7 cellular contexts compared by ENCODE assay signal in genomic region chr4:55866290-55866907, GRCh38. TPM values are rescaled to one million over a fixed set of nuclear protein-coding genes. Genes with fewer than 3 reads are reported as not detected.
DNase-seq lines count a peak whose midpoint lies in the region; ATAC-seq and TF ChIP-seq lines count a peak whose summit lies in the region.

No MANE protein-coding gene starts in this region.

- no peaks in the 10 kb centered on the region for H3K27me3 Mint-ChIP-seq in chondrocyte (ENCODE audit: low read depth)

- TF ChIP-seq CTCF in chondrocyte (IDR thresholded peaks at IDR 0.05), result no peak

- H3K4me3 Mint-ChIP-seq in chondrocyte (ENCODE audit: unreplicated experiment), result peak overlapping the region; percentile 10

- DNase-seq in NCI-H69 (lab: John Stamatoyannopoulos, UW) (peak; percentile 39), chondrocyte (ENCODE audit: low spot score) (no peak), midbrain (lab: John Stamatoyannopoulos, UW) (no peak), DMS114 treated with DMSO at 0.1 percent for 48 hours (lab: John Stamatoyannopoulos, UW; ENCODE audit: unreplicated experiment) (no peak)

- no peak overlapping the region for H3K4me3 ChIP-seq in muscle layer of duodenum (ENCODE audit: low read depth in 1 of 2, low read length in 2 of 2)

- peak; percentile 68 for ATAC-seq in GM18517 (IDR thresholded peaks at IDR 0.05; ENCODE audit: unreplicated experiment)
- ATAC-seq in HG02642 (IDR thresholded peaks at IDR 0.05; ENCODE audit: poor library complexity, unreplicated experiment), result peak; percentile 80

- H3K4me1 Mint-ChIP-seq in chondrocyte (ENCODE audit: low read depth), result peaks cover 31% of the 10 kb centered on the region

- no peaks in the 10 kb centered on the region for H3K27me3 ChIP-seq in muscle layer of duodenum (ENCODE audit: low read depth, low read length)

- H3K4me1 ChIP-seq in muscle layer of duodenum (ENCODE audit: control insufficient read depth in 1 of 2, insufficient read depth in 2 of 2, low read length in 2 of 2), result peaks cover 5 to 11% of the 10 kb centered on the region in 2 donors

- H3K36me3 Mint-ChIP-seq in chondrocyte (ENCODE audit: low read depth), result peaks cover 20% of the 10 kb centered on the region

- H3K27ac ChIP-seq in muscle layer of duodenum (ENCODE audit: low read length), result peak overlapping the region; percentile 54

- H3K9me3 ChIP-seq in muscle layer of duodenum (ENCODE audit: control insufficient read depth in 1 of 2, low read length in 2 of 2), result no peaks in the 10 kb centered on the region

- H3K27ac Mint-ChIP-seq in chondrocyte (ENCODE audit: unreplicated experiment), result peak overlapping the region; percentile 88

- no peaks in the 10 kb centered on the region for H3K9me3 Mint-ChIP-seq in chondrocyte (ENCODE audit: low read depth)

- peaks cover 32 to 60% of the 10 kb centered on the region in 2 donors for H3K36me3 ChIP-seq in muscle layer of duodenum (ENCODE audit: control insufficient read depth in 1 of 2, insufficient read depth in 2 of 2, low read length in 2 of 2)

RNA-seq across cellular contexts. Expression of gene EXOC1, which starts 13.0 kb away (rescaled TPM):
- 28.9 to 38.8 TPM (median 29.5 TPM) in 3 replicates for total RNA-seq in chondrocyte

RNA-seq across cellular contexts. Expression of gene EXOC1L, which starts 46.8 kb away (rescaled TPM):
- not detected in 3 replicates for total RNA-seq in chondrocyte
